10 cellular contexts compared by ENCODE assay signal in the genomic region with DNA sequence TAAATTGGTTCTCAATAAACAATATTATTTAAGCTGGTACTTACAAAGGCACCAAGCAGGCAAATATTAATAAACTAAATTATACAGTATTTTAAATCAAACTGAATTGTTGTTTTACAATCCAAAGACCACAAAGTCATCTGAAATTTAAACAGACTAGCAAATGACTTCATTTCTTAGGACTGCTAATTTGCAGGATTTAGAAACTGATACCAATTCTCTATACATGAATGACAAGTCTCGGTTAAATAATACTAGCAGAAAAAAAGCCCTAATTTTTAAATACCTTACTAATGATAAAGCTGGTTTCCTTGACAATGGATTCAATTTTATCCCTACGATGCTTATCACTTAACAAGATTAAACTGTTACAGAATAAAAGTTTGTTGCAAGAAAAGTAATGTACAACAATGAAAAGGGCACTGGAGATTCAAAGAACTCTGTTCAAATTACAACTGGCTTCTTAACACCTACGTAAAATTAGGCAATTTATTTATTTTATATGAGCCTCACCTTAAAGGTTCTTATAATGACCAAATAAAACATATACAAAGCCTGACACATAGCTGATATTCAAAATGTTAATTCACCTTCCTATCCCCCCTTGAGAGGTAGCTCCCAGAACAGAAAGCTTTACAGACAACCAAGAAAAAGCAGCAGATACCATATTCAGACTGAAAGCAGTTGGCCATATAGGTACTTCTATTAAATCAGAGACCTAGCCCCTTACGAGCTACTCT. TPM values are rescaled to one million over a fixed set of nuclear protein-coding genes. Genes with fewer than 3 reads are reported as not detected.
A peak's percentile ranks its signal among the peaks of the same experiment; 100 is the strongest.
DNase-seq lines count a peak whose midpoint lies in the region; ATAC-seq, FAIRE-seq and TF ChIP-seq lines count a peak whose summit lies in the region.
"Had no signal": no experiment of that assay in that cellular context is flagged by ENCODE, and none has a peak within 500 bp of the region (broad histone marks: within the 10 kb centered on the region; RNA-seq: fewer than 3 reads in every experiment).

No MANE protein-coding gene starts in this region.

- H3K9ac ChIP-seq in SK-N-MC (ENCODE audit: insufficient read length) (no peak overlapping the region), colonic mucosa (ENCODE audit: low read depth in 2 of 2, low read length in 2 of 2) (no peak overlapping the region)

- no peak for TF ChIP-seq POLR2A in prostate gland (IDR thresholded peaks at IDR 0.05)

- FAIRE-seq in D721Med (lab: Jason Lieb, UNC) = no peak

- H3K36me3 ChIP-seq in GM06990 (ENCODE audit: control insufficient read depth, insufficient read depth, low read length) (no peaks in the 10 kb centered on the region), SK-N-MC (ENCODE audit: insufficient read depth, low read length) (peaks cover 6% of the 10 kb centered on the region), colonic mucosa (no peaks in the 10 kb centered on the region), prostate gland (no peaks in the 10 kb centered on the region)

- intact Hi-C loops in colonic mucosa (cut with DNase I) (no loop called here), prostate gland (cut with DNase I) (no loop called here)

- H3K27me3 ChIP-seq in GM06990 (replicated peaks; ENCODE audit: control insufficient read depth, insufficient read depth, low read length) = no peaks in the 10 kb centered on the region
- H3K27me3 ChIP-seq in colonic mucosa = no peaks in the 10 kb centered on the region
- no peaks in the 10 kb centered on the region for H3K27me3 ChIP-seq in prostate gland (replicated peaks; ENCODE audit: insufficient read depth)

- peak; percentile 64 for ATAC-seq in GM18873 (IDR thresholded peaks at IDR 0.05; ENCODE audit: low FRiP score, unreplicated experiment)
- ATAC-seq in HG02852 (IDR thresholded peaks at IDR 0.05; ENCODE audit: unreplicated experiment) = peak; percentile 78

- H3K4me3 ChIP-seq in GM06990 (replicated peaks; ENCODE audit: low read depth, low read length) = no peak overlapping the region
- H3K4me3 ChIP-seq in SK-N-MC = no peak overlapping the region
- H3K4me3 ChIP-seq in colonic mucosa = no peak overlapping the region
- H3K4me3 ChIP-seq in prostate gland = no peak overlapping the region

- H3K9me3 ChIP-seq in SK-N-MC (ENCODE audit: low read depth, low read length) = no peaks in the 10 kb centered on the region
- no peaks in the 10 kb centered on the region for H3K9me3 ChIP-seq in colonic mucosa
- no peaks in the 10 kb centered on the region for H3K9me3 ChIP-seq in prostate gland

- WGBS in prostate gland = 83% methylated on average over 4 of the region's 4 CpGs

- DNase-seq in GM06990 (ENCODE audit: extremely low read depth, insufficient read length) (peak; percentile 35), SK-N-MC (ENCODE audit: low read depth, low spot score) (no peak), D341Med (ENCODE audit: low spot score) (no peak), colonic mucosa (no peak), D721Med (ENCODE audit: insufficient read length, low spot score) (no peak), prostate gland (ENCODE audit: low spot score) (no peak)
- DNase-seq: activated CD8-positive, alpha-beta memory T cell treated with anti-CD3 and anti-CD28 coated beads, Interleukin-2, amount 50 U/mL, for 48 hours; NCI-H1436 treated with DMSO at 0.1 percent for 48 hours had no signal

- TF ChIP-seq CTCF in GM06990 (IDR thresholded peaks at IDR 0.05; ENCODE audit: insufficient read depth, low read length, poor library complexity, severe bottlenecking) = no peak
- no peak for TF ChIP-seq CTCF in colonic mucosa (IDR thresholded peaks at IDR 0.05)
- no peak for TF ChIP-seq CTCF in D721Med (IDR thresholded peaks at IDR 0.05; ENCODE audit: insufficient read depth, missing control alignments)
- TF ChIP-seq CTCF in prostate gland (IDR thresholded peaks at IDR 0.05) = no peak

- H3K4me1 ChIP-seq in colonic mucosa (no peaks in the 10 kb centered on the region), prostate gland (replicated peaks) (no peaks in the 10 kb centered on the region)

- H3K27ac ChIP-seq in SK-N-MC (0 out of 2 replicates have a peak overlapping the region, but pooled peaks have one; percentile 4), colonic mucosa (no peak overlapping the region), prostate gland (no peak overlapping the region)

RNA-seq across cellular contexts. Expression of a gene that starts 33.1 kb away (rescaled TPM):
- 10 to 100 TPM; 58.1 to 59.7 TPM for total RNA-seq in colonic mucosa
- 10 to 100 TPM; 54.2 to 72.1 TPM for total RNA-seq in prostate gland
